In genomic region chr12:95169368-95169767, GRCh38 we compare ENCODE assay signal across 10 cellular contexts. TPM values are rescaled to one million over a fixed set of nuclear protein-coding genes. Genes with fewer than 3 reads are reported as not detected.
DNase-seq lines count a peak whose midpoint lies in the region; ATAC-seq and TF ChIP-seq lines count a peak whose summit lies in the region.
"Had no signal": no experiment of that assay in that cellular context is flagged by ENCODE, and none has a peak within 500 bp of the region (broad histone marks: within the 10 kb centered on the region; RNA-seq: fewer than 3 reads in every experiment).

No MANE protein-coding gene starts in this region.

- TF ChIP-seq CTCF in fibroblast of pulmonary artery (IDR thresholded peaks at IDR 0.05; ENCODE audit: low read length, missing control alignments), result no peak
- no peak for TF ChIP-seq CTCF in progenitor cell of endocrine pancreas (IDR thresholded peaks at IDR 0.05; ENCODE audit: unreplicated experiment)
- TF ChIP-seq CTCF in GM13976 (IDR thresholded peaks at IDR 0.05; ENCODE audit: borderline replicate concordance, control extremely low read depth, extremely low read depth, insufficient read depth, missing control alignments), result no peak

- no peaks in the 10 kb centered on the region for H3K9me3 ChIP-seq in SJSA1 (replicated peaks)
- H3K9me3 ChIP-seq: SJCRH30 had no signal

- DNase-seq in ELR (ENCODE audit: low read depth) (peak; percentile 88), SJSA1 (ENCODE audit: low read depth in 1 of 2, low spot score in 2 of 2) (peak; percentile 40 to 52), fibroblast of pulmonary artery (ENCODE audit: low read depth) (peak; percentile 73), progenitor cell of endocrine pancreas (ENCODE audit: low spot score, unreplicated experiment) (no peak), NCI-H748 treated with DMSO at 0.1 percent for 48 hours (lab: John Stamatoyannopoulos, UW) (no peak), GM13976 (ENCODE audit: low spot score) (no peak), DMS 273 (lab: John Stamatoyannopoulos, UW; ENCODE audit: unreplicated experiment) (no peak)

- H3K4me3 ChIP-seq in SJSA1, result no peak overlapping the region
- H3K4me3 ChIP-seq in fibroblast of pulmonary artery (replicated peaks; ENCODE audit: low read depth, low read length), result no peak overlapping the region
- H3K4me3 ChIP-seq: SJCRH30 had no signal

- no peaks in the 10 kb centered on the region for H3K36me3 ChIP-seq in SJSA1
- H3K36me3 ChIP-seq: SJCRH30 had no signal

- H3K27me3 ChIP-seq in SJSA1 (replicated peaks), result no peaks in the 10 kb centered on the region
- H3K27me3 ChIP-seq: SJCRH30 had no signal

- peak overlapping the region; percentile 65 for H3K27ac Mint-ChIP-seq in progenitor cell of endocrine pancreas

- H3K27ac ChIP-seq in SJSA1, result peak overlapping the region; percentile 48
- H3K27ac ChIP-seq: KMS-11, SJCRH30 had no signal

- in situ Hi-C loops in GM13976 (cut with MboI; ENCODE audit: low sequenced_read_pairs, unreplicated experiment), result no loop called here

- no peak for ATAC-seq in HG02870 (IDR thresholded peaks at IDR 0.05; ENCODE audit: unreplicated experiment)

- peaks cover 32% of the 10 kb centered on the region for H3K4me1 Mint-ChIP-seq in progenitor cell of endocrine pancreas (ENCODE audit: low read depth)

- H3K9me3 Mint-ChIP-seq in progenitor cell of endocrine pancreas (ENCODE audit: low read depth), result no peaks in the 10 kb centered on the region

- no peaks in the 10 kb centered on the region for H3K27me3 Mint-ChIP-seq in progenitor cell of endocrine pancreas

- H3K4me1 ChIP-seq in SJSA1 (replicated peaks), result peaks cover 12% of the 10 kb centered on the region
- H3K4me1 ChIP-seq: SJCRH30 had no signal

- peaks cover 29% of the 10 kb centered on the region for H3K36me3 Mint-ChIP-seq in progenitor cell of endocrine pancreas (ENCODE audit: insufficient read depth)

- no peak overlapping the region for H3K4me3 Mint-ChIP-seq in progenitor cell of endocrine pancreas (ENCODE audit: low read depth)

RNA-seq across cellular contexts. Expression of gene FGD6, which starts 47.9 kb away (rescaled TPM):
- total RNA-seq in SJSA1 (2014; rRNA removed; shearing (Covaris generic)), result 8.2 and 8.5 TPM in 2 replicates
- 62.7 and 68.2 TPM in 2 replicates for total RNA-seq in progenitor cell of endocrine pancreas

RNA-seq across cellular contexts. Expression of gene VEZT, which starts 48.2 kb away (rescaled TPM):
- total RNA-seq in SJSA1 (2014; rRNA removed; shearing (Covaris generic)), result 73.2 and 80.4 TPM in 2 replicates
- 126 and 132 TPM in 2 replicates for total RNA-seq in progenitor cell of endocrine pancreas

Comparison
In these comparisons a context has a peak if more than half of its experiments do, and no peak if none do; other contexts are left out.
1. DNase-seq: peak in ELR (single experiment), SJSA1 (2 of 2) and fibroblast of pulmonary artery (single experiment); none in progenitor cell of endocrine pancreas (single experiment), NCI-H748 treated with DMSO at 0.1 percent for 48 hours (single experiment), GM13976 (single experiment) and DMS 273 (single experiment).